In genomic region chr20:53344891-53345290, GRCh38 we compare ENCODE assay signal across 24 cellular contexts.
"Had no signal": no experiment of that assay in that cellular context is flagged by ENCODE, and none has a peak within 500 bp of the region (broad histone marks: within the 10 kb centered on the region; RNA-seq: fewer than 3 reads in every experiment).

No MANE protein-coding gene starts in this region.

- H3K4me3 ChIP-seq: ascending aorta, body of pancreas, MG63, PC-9 had no signal

- H3K4me1 ChIP-seq: ascending aorta had no signal

- DNase-seq: activated CD4-positive, alpha-beta T cell treated with anti-CD3 and anti-CD28 coated beads for 4 hours; activated CD8-positive, alpha-beta memory T cell treated with anti-CD3 and anti-CD28 coated beads, Interleukin-2, amount 50 U/mL, for 48 hours; activated CD8-positive, alpha-beta T cell treated with anti-CD3 and anti-CD28 coated beads for 36 hours; activated effector memory CD4-positive, alpha-beta T cell treated with Interleukin-2 at 50 U/mL for 16 hours; activated naive CD4-positive, alpha-beta T cell; activated naive CD8-positive, alpha-beta T cell treated with anti-CD3 and anti-CD28 coated beads, Interleukin-2, amount 50 U/mL, for 24 hours; activated T-cell treated with anti-CD3 and anti-CD28 coated beads, Interleukin-2, amount 50 U/mL, for 1 hour; amniotic stem cell; body of pancreas; central memory CD4-positive, alpha-beta T cell; MG63; NCI-H1105 treated with DMSO at 0.1 percent for 48 hours; NCI-H1436 treated with DMSO at 0.1 percent for 48 hours; NCI-H187; NCI-H2081 treated with DMSO at 0.1 percent for 48 hours; NCI-H446; NCI-H524; PC-9; SIG-M5; T-helper 1 cell; WERI-Rb-1 had no signal

- H3K9ac ChIP-seq: KMS-11 had no signal

- H2AFZ ChIP-seq: PC-9 had no signal

- H3K9me3 ChIP-seq: ascending aorta, body of pancreas had no signal

- H3K27ac ChIP-seq: ascending aorta, body of pancreas, KMS-11, PC-9, WERI-Rb-1 had no signal

- H3K4me2 ChIP-seq: KMS-11, PC-9 had no signal

- H3K36me3 ChIP-seq: ascending aorta, MG63, WERI-Rb-1 had no signal

- H3K27me3 ChIP-seq: ascending aorta, body of pancreas had no signal

- ATAC-seq: activated CD8-positive, alpha-beta T cell treated with anti-CD3 and anti-CD28 coated beads for 36 hours; activated naive CD4-positive, alpha-beta T cell treated with anti-CD3 and anti-CD28 coated beads, Interleukin-2, amount 50 U/mL, for 72 hours; activated naive CD8-positive, alpha-beta T cell treated with anti-CD3 and anti-CD28 coated beads, Interleukin-2, amount 50 U/mL, for 24 hours; body of pancreas had no signal
